ENCODE assay signal across 27 cellular contexts in genomic region chr5:124856726-124857125, GRCh38.
"Had no signal": no experiment of that assay in that cellular context is flagged by ENCODE, and none has a peak within 500 bp of the region (broad histone marks: within the 10 kb centered on the region; RNA-seq: fewer than 3 reads in every experiment).

No MANE protein-coding gene starts in this region.

- H3K36me3 Mint-ChIP-seq: immature natural killer cell, naive B cell, natural killer cell had no signal

- H3K9me3 ChIP-seq: left lung, lower lobe of right lung, ovary, right atrium auricular region, right lobe of liver, suprapubic skin, thoracic aorta, tibial artery, upper lobe of right lung had no signal

- DNase-seq: hippocampal formation; immature natural killer cell; kidney; left colon; left lung; lower lobe of right lung; mammary epithelial cell; mesenchymal stem cell; naive B cell; natural killer cell; ovary; right lobe of liver; stimulated activated CD4-positive, alpha-beta T cell treated with anti-CD3 and anti-CD28 coated beads, Interleukin-12 subunit alpha, Interleukin-12 subunit beta, amount 100 ng/mL, for 4 hours; stimulated activated CD4-positive, alpha-beta T cell treated with anti-CD3 and anti-CD28 coated beads, Interleukin-15, amount 100 ng/mL, for 24 hours; stimulated activated CD4-positive, alpha-beta T cell treated with anti-CD3 and anti-CD28 coated beads, Interleukin-2, amount 100 ng/mL, for 24 hours; stimulated activated CD4-positive, alpha-beta T cell treated with anti-CD3 and anti-CD28 coated beads, Interleukin-4, amount 100 ng/mL, for 1 hour; stimulated activated naive CD4-positive, alpha-beta T cell; tibial artery; trophoblast cell; upper lobe of right lung had no signal

- H3K27me3 ChIP-seq: left lung, ovary, right atrium auricular region, right lobe of liver, suprapubic skin, tibial artery, upper lobe of right lung had no signal

- H3K4me1 ChIP-seq: lower lobe of right lung, right atrium auricular region, right lobe of liver, suprapubic skin, tibial artery, upper lobe of right lung had no signal

- ATAC-seq: left colon, left lung, lower lobe of right lung, natural killer cell, right lobe of liver, upper lobe of right lung had no signal

- H3K36me3 ChIP-seq: left lung, lower lobe of right lung, ovary, right atrium auricular region, right lobe of liver, suprapubic skin, thoracic aorta, tibial artery, upper lobe of right lung had no signal

- H3K27me3 Mint-ChIP-seq: naive B cell; progenitor cell of endocrine pancreas; stimulated activated naive CD8-positive, alpha-beta T cell treated with anti-CD3 and anti-CD28 coated beads, Interleukin-15, Interleukin-2, amounts not matched to agents 100 ng/mL and 50 ng/mL, for 24 hours had no signal

- H3K4me3 Mint-ChIP-seq: immature natural killer cell; naive B cell; natural killer cell; neural crest cell; stimulated activated naive CD8-positive, alpha-beta T cell treated with anti-CD3 and anti-CD28 coated beads, Interleukin-15, Interleukin-2, amounts not matched to agents 100 ng/mL and 50 ng/mL, for 24 hours had no signal

- H3K4me3 ChIP-seq: left lung, lower lobe of right lung, ovary, right atrium auricular region, right lobe of liver, skin epidermis, suprapubic skin, thoracic aorta, tibial artery, upper lobe of right lung had no signal

- H3K4me1 Mint-ChIP-seq: immature natural killer cell, natural killer cell had no signal

- H3K27ac ChIP-seq: left lung, lower lobe of right lung, ovary, right atrium auricular region, right lobe of liver, skin epidermis, suprapubic skin, thoracic aorta, tibial artery, upper lobe of right lung had no signal

- H3K27ac Mint-ChIP-seq: immature natural killer cell; natural killer cell; progenitor cell of endocrine pancreas; stimulated activated naive CD8-positive, alpha-beta T cell treated with anti-CD3 and anti-CD28 coated beads, Interleukin-15, Interleukin-2, amounts not matched to agents 100 ng/mL and 50 ng/mL, for 24 hours had no signal

- H3K9me3 Mint-ChIP-seq: naive B cell; natural killer cell; stimulated activated naive CD8-positive, alpha-beta T cell treated with anti-CD3 and anti-CD28 coated beads, Interleukin-15, Interleukin-2, amounts not matched to agents 100 ng/mL and 50 ng/mL, for 24 hours had no signal
